Comparison of ENCODE assay signal across 8 cellular contexts in genomic region chr1:3624194-3625136, GRCh38. TPM values are rescaled to one million over a fixed set of nuclear protein-coding genes. Genes with fewer than 3 reads are reported as not detected.
DNase-seq lines count a peak whose midpoint lies in the region; ATAC-seq and TF ChIP-seq lines count a peak whose summit lies in the region.

TSS of gene TPRG1L (plus strand) at chr1:3625015. CDS start at chr1:3625073, 58 bp downstream.

- ATAC-seq in HG02884 (IDR thresholded peaks at IDR 0.05; ENCODE audit: unreplicated experiment) (peak; percentile 94), heart right ventricle (peak; percentile 96 to 99 (median 98)), upper lobe of right lung (peak; percentile 98)

- H3K36me3 Mint-ChIP-seq in T-helper 1 cell treated with Interleukin-12 subunit alpha and Interleukin-12 subunit beta and Interleukin-4 antibody, amounts not matched to agents 30 μg/mL and 1 μg/mL, for 36 hours (ENCODE audit: low read depth) = peaks cover 11% of the 10 kb centered on the region
- H3K36me3 Mint-ChIP-seq in progenitor cell of endocrine pancreas (ENCODE audit: insufficient read depth) = peaks cover 2% of the 10 kb centered on the region

- peak within 1 kb of the TSS; percentile 97 for H3K4me3 Mint-ChIP-seq in T-helper 1 cell treated with Interleukin-12 subunit alpha and Interleukin-12 subunit beta and Interleukin-4 antibody, amounts not matched to agents 30 μg/mL and 1 μg/mL, for 36 hours
- H3K4me3 Mint-ChIP-seq in progenitor cell of endocrine pancreas (ENCODE audit: low read depth) = peak within 1 kb of the TSS; percentile 89

- 1% methylated on average over 105 to 107 of the region's 108 CpGs for WGBS in heart right ventricle, 2 donors

- H3K27ac ChIP-seq in heart right ventricle (peak within 1 kb of the TSS; percentile 24 to 91 (median 82)), upper lobe of right lung (peak within 1 kb of the TSS; percentile 78)

- H3K27ac Mint-ChIP-seq in T-helper 1 cell treated with Interleukin-12 subunit alpha and Interleukin-12 subunit beta and Interleukin-4 antibody, amounts not matched to agents 30 μg/mL and 1 μg/mL, for 36 hours = peak within 1 kb of the TSS; percentile 93
- H3K27ac Mint-ChIP-seq in progenitor cell of endocrine pancreas = peak within 1 kb of the TSS; percentile 92

- H3K9me3 ChIP-seq in heart right ventricle (no peaks in the 10 kb centered on the region), upper lobe of right lung (no peaks in the 10 kb centered on the region)

- in situ Hi-C loops in GM13977 (cut with MboI; ENCODE audit: low pct_unique_long_range_greater_than_20kb, low sequenced_read_pairs, unreplicated experiment) = no loop called here

- no peaks in the 10 kb centered on the region for H3K9me3 Mint-ChIP-seq in T-helper 1 cell treated with Interleukin-12 subunit alpha and Interleukin-12 subunit beta and Interleukin-4 antibody, amounts not matched to agents 30 μg/mL and 1 μg/mL, for 36 hours
- no peaks in the 10 kb centered on the region for H3K9me3 Mint-ChIP-seq in progenitor cell of endocrine pancreas (ENCODE audit: low read depth)

- peaks cover 0 to 37% (median 22%) of the 10 kb centered on the region in 9 donors for H3K36me3 ChIP-seq in heart right ventricle
- H3K36me3 ChIP-seq in upper lobe of right lung = peaks cover 23% of the 10 kb centered on the region

- TF ChIP-seq CTCF in GM13977 (IDR thresholded peaks at IDR 0.05; ENCODE audit: extremely low read depth, insufficient read depth, missing control alignments) = no peak
- no peak for TF ChIP-seq CTCF in heart right ventricle (IDR thresholded peaks at IDR 0.05)
- no peak for TF ChIP-seq CTCF in progenitor cell of endocrine pancreas (IDR thresholded peaks at IDR 0.05; ENCODE audit: unreplicated experiment)
- TF ChIP-seq CTCF in upper lobe of right lung (IDR thresholded peaks at IDR 0.05) = no peak

- intact Hi-C loops in heart right ventricle (cut with DNase I) = no loop called here
- intact Hi-C loops in upper lobe of right lung (cut with DNase I) = no loop called here

- H3K4me3 ChIP-seq in heart right ventricle (peak within 1 kb of the TSS; percentile 75 to 100 (median 96)), upper lobe of right lung (peak within 1 kb of the TSS; percentile 99)

- H3K27me3 Mint-ChIP-seq in T-helper 1 cell treated with Interleukin-12 subunit alpha and Interleukin-12 subunit beta and Interleukin-4 antibody, amounts not matched to agents 30 μg/mL and 1 μg/mL, for 36 hours (ENCODE audit: low read depth) = peaks cover 12% of the 10 kb centered on the region
- peaks cover 17% of the 10 kb centered on the region for H3K27me3 Mint-ChIP-seq in progenitor cell of endocrine pancreas

- H3K4me1 Mint-ChIP-seq in T-helper 1 cell treated with Interleukin-12 subunit alpha and Interleukin-12 subunit beta and Interleukin-4 antibody, amounts not matched to agents 30 μg/mL and 1 μg/mL, for 36 hours (ENCODE audit: low read depth) = peaks cover 26% of the 10 kb centered on the region
- peaks cover 13% of the 10 kb centered on the region for H3K4me1 Mint-ChIP-seq in progenitor cell of endocrine pancreas (ENCODE audit: low read depth)

- DNase-seq in GM13977 (ENCODE audit: low spot score) (peak; percentile 100), NCI-H146 treated with DMSO at 0.1 percent for 48 hours (lab: John Stamatoyannopoulos, UW; ENCODE audit: unreplicated experiment) (peak; percentile 78), amniotic stem cell (lab: John Stamatoyannopoulos, UW) (peak; percentile 96), heart right ventricle (peak; percentile 98 to 99), progenitor cell of endocrine pancreas (ENCODE audit: low spot score, unreplicated experiment) (peak; percentile 99), upper lobe of right lung (peak; percentile 99)

- H3K27me3 ChIP-seq in heart right ventricle (no peaks in the 10 kb centered on the region), upper lobe of right lung (no peaks in the 10 kb centered on the region)

- peaks cover 12 to 40% (median 27%) of the 10 kb centered on the region in 9 donors for H3K4me1 ChIP-seq in heart right ventricle
- peaks cover 18% of the 10 kb centered on the region for H3K4me1 ChIP-seq in upper lobe of right lung

RNA-seq across cellular contexts. Expression of gene TPRG1L, which starts in this region (rescaled TPM):
- 10 to 100 TPM; 42.6 to 60.7 (median 51.3) TPM for total RNA-seq in heart right ventricle
- polyA plus RNA-seq in heart right ventricle = 10 to 100 TPM; 15.1 to 34.8 TPM
- total RNA-seq in progenitor cell of endocrine pancreas = 30.7 and 31.4 TPM in 2 replicates
- total RNA-seq in upper lobe of right lung = 47.5 TPM

Comparison
In these comparisons a context has a peak if more than half of its experiments do, and no peak if none do; other contexts are left out.
1. Peak in every context shown above with its lines: DNase-seq, ATAC-seq, H3K4me3 ChIP-seq and H3K27ac ChIP-seq.